Comparison of ENCODE assay signal across 8 cellular contexts in the genomic region with DNA sequence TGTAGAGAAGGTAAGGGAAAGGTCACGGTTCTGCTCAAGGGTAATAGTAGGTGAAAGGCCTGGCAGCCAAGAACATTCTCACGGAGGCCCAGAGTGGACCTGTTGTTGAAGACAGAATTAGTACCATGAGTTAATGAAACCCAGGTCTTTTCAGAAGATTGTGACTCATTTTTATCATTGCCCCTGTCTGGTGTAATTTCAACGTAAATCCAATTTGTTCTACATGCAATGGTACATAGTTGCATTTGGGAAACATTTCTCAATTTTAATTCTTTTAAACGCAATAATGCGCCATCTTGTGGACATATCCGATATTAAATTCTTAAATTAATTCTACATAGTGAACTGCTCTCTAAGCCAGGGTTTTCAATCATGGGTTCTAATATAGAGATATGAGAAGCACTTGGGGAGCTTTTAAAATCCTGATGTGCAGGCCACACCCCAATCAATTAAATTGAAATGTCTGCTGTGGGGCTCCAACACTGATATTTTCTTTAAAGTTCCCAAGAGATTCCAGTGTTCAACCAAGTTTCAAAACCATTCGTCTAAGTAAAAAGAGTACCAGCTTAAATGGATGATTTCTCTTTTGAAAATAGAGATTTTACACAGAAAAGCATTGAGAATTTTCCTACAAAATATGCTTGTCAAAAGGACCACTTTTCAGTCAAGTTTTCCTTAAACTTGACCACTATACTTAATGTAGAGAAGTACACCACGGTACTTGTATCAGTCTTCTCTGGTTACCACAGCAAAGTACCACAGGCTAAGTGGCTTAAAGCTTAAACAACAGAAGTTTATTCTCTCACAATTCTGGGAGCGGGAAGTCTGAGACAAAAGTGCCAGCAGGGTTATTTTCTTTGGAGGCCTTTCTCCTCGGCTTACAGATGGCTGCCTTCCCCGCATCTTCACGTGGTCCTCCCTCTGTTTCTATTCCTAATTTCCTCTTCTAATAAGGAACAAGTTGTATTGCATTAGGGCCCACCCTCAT.
DNase-seq lines count a peak whose midpoint lies in the region; ATAC-seq and TF ChIP-seq lines count a peak whose summit lies in the region.

No MANE protein-coding gene starts in this region.

- no peak overlapping the region for H3K4me2 ChIP-seq in smooth muscle cell

- H3K27ac ChIP-seq in smooth muscle cell (ENCODE audit: low read depth), result no peak overlapping the region

- H3K4me3 ChIP-seq in GM12865 (ENCODE audit: low read depth, low read length), result no peak overlapping the region
- peak overlapping the region; percentile 23 for H3K4me3 ChIP-seq in adipocyte (ENCODE audit: low read length)
- no peak overlapping the region for H3K4me3 ChIP-seq in smooth muscle cell

- DNase-seq in GM12865 (ENCODE audit: low read depth), result peak; percentile 50
- peak; percentile 11 for DNase-seq in NCI-H2029 (lab: John Stamatoyannopoulos, UW)
- DNase-seq in adipocyte (ENCODE audit: low read depth), result peak; percentile 94
- DNase-seq in left cardiac atrium, result no peak
- DNase-seq in smooth muscle cell (lab: John Stamatoyannopoulos, UW; ENCODE audit: unreplicated experiment), result no peak
- no peak for DNase-seq in cerebellar nuclear complex (lab: John Stamatoyannopoulos, UW)

- WGBS in smooth muscle cell (ENCODE audit: low lambda C conversion rate), result 58% methylated on average over 12 of the region's 12 CpGs

- H3K9me3 ChIP-seq in adipocyte (ENCODE audit: control insufficient read depth, low read length) (no peaks in the 10 kb centered on the region), smooth muscle cell (replicated peaks; ENCODE audit: low read depth) (no peaks in the 10 kb centered on the region)

- intact Hi-C loops in left cardiac atrium (cut with DNase I), result loop anchor here (2.0 to 10.0 kb wide), 4 partner anchors 255 to 342 kb away; a partner anchor contains a TSS

- ATAC-seq in left cardiac atrium (peak; percentile 49 to 58), GM18870 (IDR thresholded peaks at IDR 0.05; ENCODE audit: unreplicated experiment) (no peak), GM18519 (IDR thresholded peaks at IDR 0.05; ENCODE audit: low FRiP score, unreplicated experiment) (no peak)

- no peak overlapping the region for H2AFZ ChIP-seq in smooth muscle cell (ENCODE audit: low read depth)

- H3K36me3 ChIP-seq in adipocyte (ENCODE audit: control insufficient read depth, insufficient read depth, low read length, severe bottlenecking), result no peaks in the 10 kb centered on the region
- H3K36me3 ChIP-seq in smooth muscle cell (ENCODE audit: low read depth), result no peaks in the 10 kb centered on the region

- no peaks in the 10 kb centered on the region for H3K27me3 ChIP-seq in adipocyte (replicated peaks; ENCODE audit: control insufficient read depth, insufficient read depth, low read length)
- no peaks in the 10 kb centered on the region for H3K27me3 ChIP-seq in smooth muscle cell (ENCODE audit: low read depth)

- TF ChIP-seq CTCF in GM12865 (IDR thresholded peaks at IDR 0.05; ENCODE audit: insufficient read depth, low read depth, low read length, missing control alignments), result peak; percentile 18
- peak; percentile 64 for TF ChIP-seq CTCF in smooth muscle cell (IDR thresholded peaks at IDR 0.05; ENCODE audit: borderline replicate concordance, insufficient read depth, poor library complexity, severe bottlenecking)

- no peaks in the 10 kb centered on the region for H3K79me2 ChIP-seq in smooth muscle cell (ENCODE audit: low read depth)

- peaks cover 36% of the 10 kb centered on the region for H3K4me1 ChIP-seq in adipocyte (ENCODE audit: control insufficient read depth, insufficient read depth, low read length)
- peaks cover 15% of the 10 kb centered on the region for H3K4me1 ChIP-seq in smooth muscle cell (ENCODE audit: low read depth)

- no peaks in the 10 kb centered on the region for H4K20me1 ChIP-seq in smooth muscle cell (ENCODE audit: low read depth)

- no peaks in the 10 kb centered on the region for H3F3A ChIP-seq in smooth muscle cell (ENCODE audit: low read depth)

- H3K9ac ChIP-seq in adipocyte (ENCODE audit: low read length) (peak overlapping the region; percentile 38), smooth muscle cell (ENCODE audit: low read depth) (no peak overlapping the region)

Comparison
In these comparisons a context has a peak if more than half of its experiments do, and no peak if none do; other contexts are left out.
1. DNase-seq: peak in GM12865 (single experiment), NCI-H2029 (single experiment) and adipocyte (single experiment); none in left cardiac atrium (single experiment), smooth muscle cell (single experiment) and cerebellar nuclear complex (0 of 2).
2. ATAC-seq: peak in left cardiac atrium (2 of 2); none in GM18870 (single experiment) and GM18519 (single experiment).